In the genomic region with DNA sequence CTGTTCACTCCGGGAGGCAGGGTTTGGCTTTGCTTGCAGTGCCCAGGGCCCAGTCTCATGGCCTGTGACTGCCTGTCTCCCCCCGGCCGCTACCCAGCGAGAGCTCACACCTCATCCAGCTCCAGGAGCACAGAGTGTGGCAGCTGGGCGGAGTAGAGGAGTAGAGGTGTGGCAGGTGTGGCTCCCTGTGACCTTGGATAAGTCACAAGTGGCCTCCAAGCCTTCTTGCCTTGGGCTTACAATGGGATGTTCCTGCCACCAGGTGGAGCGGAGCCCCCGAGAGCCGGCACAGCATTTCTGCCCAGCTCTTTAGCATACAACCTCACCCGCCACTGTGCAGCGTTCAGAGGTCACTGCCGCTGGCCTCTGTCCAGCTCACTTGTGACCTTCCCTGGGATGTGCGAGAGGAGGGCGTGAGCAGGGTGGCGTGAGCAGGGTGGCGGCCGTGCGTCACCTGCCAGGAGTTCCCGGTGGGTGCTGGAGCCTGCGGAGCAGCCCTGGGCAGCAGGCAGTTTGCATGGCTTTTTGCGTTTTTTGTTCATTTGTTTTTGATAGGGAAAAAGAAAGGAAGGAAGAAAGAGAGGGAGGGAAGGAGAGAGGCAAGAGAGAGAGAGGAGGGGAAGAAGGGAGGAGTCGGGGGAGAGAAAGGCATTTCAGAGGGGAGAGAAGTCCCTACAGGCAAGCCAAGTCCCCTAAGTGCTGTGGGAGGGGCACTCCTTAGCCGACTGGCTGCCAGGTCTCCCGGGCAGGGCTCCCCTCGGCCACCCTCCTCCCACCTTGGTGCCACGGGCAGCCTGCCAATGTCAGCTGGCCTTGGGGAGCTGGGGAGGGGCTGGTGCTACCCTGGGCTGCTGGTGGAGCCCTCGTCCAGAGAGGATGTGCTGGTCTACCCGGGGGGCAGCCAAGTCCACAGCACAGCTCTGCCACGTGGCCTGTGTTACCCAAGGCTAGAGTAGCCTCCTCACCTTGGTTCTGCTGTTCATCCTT, we compare ENCODE assay signal across 1 cellular context.
TF ChIP-seq lines count a peak whose summit lies in the region.

No MANE protein-coding gene starts in this region.

TF ChIP-seq in HepG2, 621 proteins besides CTCF, POLR2A, EP300 and RAD21 (continued from another document and continues in another):
- TF ChIP-seq, protein P1, sequence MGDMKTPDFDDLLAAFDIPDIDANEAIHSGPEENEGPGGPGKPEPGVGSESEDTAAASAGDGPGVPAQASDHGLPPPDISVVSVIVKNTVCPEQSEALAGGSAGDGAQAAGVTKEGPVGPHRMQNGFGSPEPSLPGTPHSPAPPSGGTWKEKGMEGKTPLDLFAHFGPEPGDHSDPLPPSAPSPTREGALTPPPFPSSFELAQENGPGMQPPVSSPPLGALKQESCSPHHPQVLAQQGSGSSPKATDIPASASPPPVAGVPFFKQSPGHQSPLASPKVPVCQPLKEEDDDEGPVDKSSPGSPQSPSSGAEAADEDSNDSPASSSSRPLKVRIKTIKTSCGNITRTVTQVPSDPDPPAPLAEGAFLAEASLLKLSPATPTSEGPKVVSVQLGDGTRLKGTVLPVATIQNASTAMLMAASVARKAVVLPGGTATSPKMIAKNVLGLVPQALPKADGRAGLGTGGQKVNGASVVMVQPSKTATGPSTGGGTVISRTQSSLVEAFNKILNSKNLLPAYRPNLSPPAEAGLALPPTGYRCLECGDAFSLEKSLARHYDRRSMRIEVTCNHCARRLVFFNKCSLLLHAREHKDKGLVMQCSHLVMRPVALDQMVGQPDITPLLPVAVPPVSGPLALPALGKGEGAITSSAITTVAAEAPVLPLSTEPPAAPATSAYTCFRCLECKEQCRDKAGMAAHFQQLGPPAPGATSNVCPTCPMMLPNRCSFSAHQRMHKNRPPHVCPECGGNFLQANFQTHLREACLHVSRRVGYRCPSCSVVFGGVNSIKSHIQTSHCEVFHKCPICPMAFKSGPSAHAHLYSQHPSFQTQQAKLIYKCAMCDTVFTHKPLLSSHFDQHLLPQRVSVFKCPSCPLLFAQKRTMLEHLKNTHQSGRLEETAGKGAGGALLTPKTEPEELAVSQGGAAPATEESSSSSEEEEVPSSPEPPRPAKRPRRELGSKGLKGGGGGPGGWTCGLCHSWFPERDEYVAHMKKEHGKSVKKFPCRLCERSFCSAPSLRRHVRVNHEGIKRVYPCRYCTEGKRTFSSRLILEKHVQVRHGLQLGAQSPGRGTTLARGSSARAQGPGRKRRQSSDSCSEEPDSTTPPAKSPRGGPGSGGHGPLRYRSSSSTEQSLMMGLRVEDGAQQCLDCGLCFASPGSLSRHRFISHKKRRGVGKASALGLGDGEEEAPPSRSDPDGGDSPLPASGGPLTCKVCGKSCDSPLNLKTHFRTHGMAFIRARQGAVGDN (CRISPR knock-in tag; IDR thresholded peaks at IDR 0.05), result peak; percentile 95
- no peak for TF ChIP-seq CEBPB (IDR thresholded peaks at IDR 0.05; ENCODE audit: borderline replicate concordance, low read depth, low read length)
- peak; percentile 86 to 90; a peak in 3 of 4 replicates for TF ChIP-seq HMGXB4 (CRISPR knock-in tag; IDR thresholded peaks at IDR 0.05; ENCODE audit: borderline replicate concordance in 1 of 2, low read depth in 1 of 2)
- no peak for TF ChIP-seq ZNF382 (CRISPR knock-in tag; IDR thresholded peaks at IDR 0.05; ENCODE audit: borderline replicate concordance)
- 0 out of 2 replicates have a peak, but pooled peaks have one; percentile 40 for TF ChIP-seq ZNF776 (CRISPR knock-in tag; IDR thresholded peaks at IDR 0.05)
- TF ChIP-seq, protein P2, sequence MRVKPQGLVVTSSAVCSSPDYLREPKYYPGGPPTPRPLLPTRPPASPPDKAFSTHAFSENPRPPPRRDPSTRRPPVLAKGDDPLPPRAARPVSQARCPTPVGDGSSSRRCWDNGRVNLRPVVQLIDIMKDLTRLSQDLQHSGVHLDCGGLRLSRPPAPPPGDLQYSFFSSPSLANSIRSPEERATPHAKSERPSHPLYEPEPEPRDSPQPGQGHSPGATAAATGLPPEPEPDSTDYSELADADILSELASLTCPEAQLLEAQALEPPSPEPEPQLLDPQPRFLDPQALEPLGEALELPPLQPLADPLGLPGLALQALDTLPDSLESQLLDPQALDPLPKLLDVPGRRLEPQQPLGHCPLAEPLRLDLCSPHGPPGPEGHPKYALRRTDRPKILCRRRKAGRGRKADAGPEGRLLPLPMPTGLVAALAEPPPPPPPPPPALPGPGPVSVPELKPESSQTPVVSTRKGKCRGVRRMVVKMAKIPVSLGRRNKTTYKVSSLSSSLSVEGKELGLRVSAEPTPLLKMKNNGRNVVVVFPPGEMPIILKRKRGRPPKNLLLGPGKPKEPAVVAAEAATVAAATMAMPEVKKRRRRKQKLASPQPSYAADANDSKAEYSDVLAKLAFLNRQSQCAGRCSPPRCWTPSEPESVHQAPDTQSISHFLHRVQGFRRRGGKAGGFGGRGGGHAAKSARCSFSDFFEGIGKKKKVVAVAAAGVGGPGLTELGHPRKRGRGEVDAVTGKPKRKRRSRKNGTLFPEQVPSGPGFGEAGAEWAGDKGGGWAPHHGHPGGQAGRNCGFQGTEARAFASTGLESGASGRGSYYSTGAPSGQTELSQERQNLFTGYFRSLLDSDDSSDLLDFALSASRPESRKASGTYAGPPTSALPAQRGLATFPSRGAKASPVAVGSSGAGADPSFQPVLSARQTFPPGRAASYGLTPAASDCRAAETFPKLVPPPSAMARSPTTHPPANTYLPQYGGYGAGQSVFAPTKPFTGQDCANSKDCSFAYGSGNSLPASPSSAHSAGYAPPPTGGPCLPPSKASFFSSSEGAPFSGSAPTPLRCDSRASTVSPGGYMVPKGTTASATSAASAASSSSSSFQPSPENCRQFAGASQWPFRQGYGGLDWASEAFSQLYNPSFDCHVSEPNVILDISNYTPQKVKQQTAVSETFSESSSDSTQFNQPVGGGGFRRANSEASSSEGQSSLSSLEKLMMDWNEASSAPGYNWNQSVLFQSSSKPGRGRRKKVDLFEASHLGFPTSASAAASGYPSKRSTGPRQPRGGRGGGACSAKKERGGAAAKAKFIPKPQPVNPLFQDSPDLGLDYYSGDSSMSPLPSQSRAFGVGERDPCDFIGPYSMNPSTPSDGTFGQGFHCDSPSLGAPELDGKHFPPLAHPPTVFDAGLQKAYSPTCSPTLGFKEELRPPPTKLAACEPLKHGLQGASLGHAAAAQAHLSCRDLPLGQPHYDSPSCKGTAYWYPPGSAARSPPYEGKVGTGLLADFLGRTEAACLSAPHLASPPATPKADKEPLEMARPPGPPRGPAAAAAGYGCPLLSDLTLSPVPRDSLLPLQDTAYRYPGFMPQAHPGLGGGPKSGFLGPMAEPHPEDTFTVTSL (CRISPR knock-in tag; IDR thresholded peaks at IDR 0.05; ENCODE audit: borderline replicate concordance), result no peak; the same call in 1 of the 2 replicates
- TF ChIP-seq DMTF1 (CRISPR knock-in tag; IDR thresholded peaks at IDR 0.05), result no peak; the same call in 1 of the 2 replicates
- TF ChIP-seq FOXM1 (CRISPR knock-in tag; IDR thresholded peaks at IDR 0.05), result no peak
- no peak for TF ChIP-seq GABPA (IDR thresholded peaks at IDR 0.05; ENCODE audit: low read depth, low read length)
- peak; percentile 32; the same call in 1 of the 2 replicates for TF ChIP-seq GABPA (CRISPR knock-in tag; IDR thresholded peaks at IDR 0.05; ENCODE audit: low read depth)
- TF ChIP-seq DPF2 (CRISPR knock-in tag; IDR thresholded peaks at IDR 0.05; ENCODE audit: borderline replicate concordance, low read depth), result no peak
- peak; percentile 68; the same call in 1 of the 2 replicates for TF ChIP-seq ZNF556 (CRISPR knock-in tag; IDR thresholded peaks at IDR 0.05; ENCODE audit: borderline replicate concordance)
- TF ChIP-seq AGO2 (optimal IDR thresholded peaks at IDR 0.05; ENCODE audit: low read depth, low read length), result no peak
- no peak for TF ChIP-seq ZBTB1 (CRISPR knock-in tag; IDR thresholded peaks at IDR 0.05; ENCODE audit: borderline replicate concordance)
- 0 out of 2 replicates have a peak, but pooled peaks have one; percentile 45 for TF ChIP-seq ZNF317 (CRISPR knock-in tag; IDR thresholded peaks at IDR 0.05)
- no peak for TF ChIP-seq RBAK (CRISPR knock-in tag; IDR thresholded peaks at IDR 0.05)
- TF ChIP-seq KLF15 (CRISPR knock-in tag; IDR thresholded peaks at IDR 0.05; ENCODE audit: borderline replicate concordance), result no peak
- no peak for TF ChIP-seq NFATC3 (CRISPR knock-in tag; IDR thresholded peaks at IDR 0.05)
- TF ChIP-seq RBM22 (optimal IDR thresholded peaks at IDR 0.05; ENCODE audit: low read length), result no peak
- TF ChIP-seq, protein P3, sequence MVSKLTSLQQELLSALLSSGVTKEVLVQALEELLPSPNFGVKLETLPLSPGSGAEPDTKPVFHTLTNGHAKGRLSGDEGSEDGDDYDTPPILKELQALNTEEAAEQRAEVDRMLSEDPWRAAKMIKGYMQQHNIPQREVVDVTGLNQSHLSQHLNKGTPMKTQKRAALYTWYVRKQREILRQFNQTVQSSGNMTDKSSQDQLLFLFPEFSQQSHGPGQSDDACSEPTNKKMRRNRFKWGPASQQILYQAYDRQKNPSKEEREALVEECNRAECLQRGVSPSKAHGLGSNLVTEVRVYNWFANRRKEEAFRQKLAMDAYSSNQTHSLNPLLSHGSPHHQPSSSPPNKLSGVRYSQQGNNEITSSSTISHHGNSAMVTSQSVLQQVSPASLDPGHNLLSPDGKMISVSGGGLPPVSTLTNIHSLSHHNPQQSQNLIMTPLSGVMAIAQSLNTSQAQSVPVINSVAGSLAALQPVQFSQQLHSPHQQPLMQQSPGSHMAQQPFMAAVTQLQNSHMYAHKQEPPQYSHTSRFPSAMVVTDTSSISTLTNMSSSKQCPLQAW (CRISPR knock-in tag; IDR thresholded peaks at IDR 0.05), result peak; percentile 87; the same call in 1 of the 2 replicates
- TF ChIP-seq ZNF724P (CRISPR knock-in tag; IDR thresholded peaks at IDR 0.05; ENCODE audit: borderline replicate concordance), result no peak
- TF ChIP-seq HNRNPUL1 (IDR thresholded peaks at IDR 0.05; ENCODE audit: low read depth, low read length), result no peak
- TF ChIP-seq, protein P4, sequence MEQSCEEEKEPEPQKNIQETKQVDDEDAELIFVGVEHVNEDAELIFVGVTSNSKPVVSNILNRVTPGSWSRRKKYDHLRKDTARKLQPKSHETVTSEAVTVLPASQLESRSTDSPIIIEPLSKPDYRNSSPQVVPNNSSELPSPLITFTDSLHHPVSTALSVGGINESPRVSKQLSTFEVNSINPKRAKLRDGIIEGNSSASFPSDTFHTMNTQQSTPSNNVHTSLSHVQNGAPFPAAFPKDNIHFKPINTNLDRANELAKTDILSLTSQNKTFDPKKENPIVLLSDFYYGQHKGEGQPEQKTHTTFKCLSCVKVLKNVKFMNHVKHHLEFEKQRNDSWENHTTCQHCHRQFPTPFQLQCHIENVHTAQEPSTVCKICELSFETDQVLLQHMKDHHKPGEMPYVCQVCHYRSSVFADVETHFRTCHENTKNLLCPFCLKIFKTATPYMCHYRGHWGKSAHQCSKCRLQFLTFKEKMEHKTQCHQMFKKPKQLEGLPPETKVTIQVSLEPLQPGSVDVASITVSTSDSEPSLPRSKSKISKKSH (CRISPR knock-in tag; IDR thresholded peaks at IDR 0.05; ENCODE audit: borderline replicate concordance), result no peak
- no peak; the same call in 1 of the 2 replicates for TF ChIP-seq TCF7 (IDR thresholded peaks at IDR 0.05; ENCODE audit: low read depth)
- TF ChIP-seq ZNF781 (CRISPR knock-in tag; IDR thresholded peaks at IDR 0.05; ENCODE audit: borderline replicate concordance, not compliant biosample characterization), result peak; percentile 41
- TF ChIP-seq ZC3H13 (CRISPR knock-in tag; IDR thresholded peaks at IDR 0.05), result peak; percentile 26; the same call in 1 of the 2 replicates
- TF ChIP-seq ZNF34 (CRISPR knock-in tag; IDR thresholded peaks at IDR 0.05; ENCODE audit: borderline replicate concordance), result 0 out of 2 replicates have a peak, but pooled peaks have one; percentile 51
- TF ChIP-seq SIN3A (IDR thresholded peaks at IDR 0.05; ENCODE audit: borderline replicate concordance, low read depth, low read length), result peak; percentile 38; the same call in 1 of the 2 replicates
- no peak for TF ChIP-seq CEBPG (CRISPR knock-in tag; IDR thresholded peaks at IDR 0.05)
- no peak for TF ChIP-seq NCOA1 (CRISPR knock-in tag; IDR thresholded peaks at IDR 0.05)
- no peak for TF ChIP-seq THYN1 (CRISPR knock-in tag; IDR thresholded peaks at IDR 0.05; ENCODE audit: borderline replicate concordance, low read depth)
- no peak for TF ChIP-seq ZNF678 (CRISPR knock-in tag; IDR thresholded peaks at IDR 0.05)
- no peak for TF ChIP-seq LCORL (IDR thresholded peaks at IDR 0.05)
- TF ChIP-seq LCORL (CRISPR knock-in tag; IDR thresholded peaks at IDR 0.05), result peak; percentile 96
- peak; percentile 70 for TF ChIP-seq ZFX (CRISPR knock-in tag; IDR thresholded peaks at IDR 0.05; ENCODE audit: low read depth)
